ENCODE assay signal across 14 cellular contexts in genomic region chr5:97019435-97020117, GRCh38.
DNase-seq lines count a peak whose midpoint lies in the region; ATAC-seq, FAIRE-seq and TF ChIP-seq lines count a peak whose summit lies in the region.
"Had no signal": no experiment of that assay in that cellular context is flagged by ENCODE, and none has a peak within 500 bp of the region (broad histone marks: within the 10 kb centered on the region; RNA-seq: fewer than 3 reads in every experiment).

No MANE protein-coding gene starts in this region.

- no peaks in the 10 kb centered on the region for H3K79me2 ChIP-seq in keratinocyte (ENCODE audit: control insufficient read depth, insufficient read depth, low read length)

- no peak overlapping the region for H3K9ac ChIP-seq in HUES64 (ENCODE audit: low read depth, low read length)
- no peak overlapping the region for H3K9ac ChIP-seq in keratinocyte (ENCODE audit: control insufficient read depth, extremely low read depth, insufficient read depth, low read length)
- no peak overlapping the region for H3K9ac ChIP-seq in stomach smooth muscle (ENCODE audit: low read length in 2 of 2)

- no peak for ATAC-seq in HG02885 (IDR thresholded peaks at IDR 0.05; ENCODE audit: poor library complexity, unreplicated experiment)
- ATAC-seq: esophagus mucosa; stimulated activated naive CD8-positive, alpha-beta T cell treated with anti-CD3 and anti-CD28 coated beads, Interleukin-15, amount 100 ng/mL, for 72 hours had no signal

- H3K36me3 ChIP-seq in HUES64 (ENCODE audit: insufficient read depth, low read length) (no peaks in the 10 kb centered on the region), keratinocyte (ENCODE audit: control insufficient read depth in 2 of 2, extremely low read depth in 1 of 2, insufficient read depth in 2 of 2, low read length in 2 of 2) (peaks cover 8 to 12% of the 10 kb centered on the region in 2 experiments), stomach smooth muscle (ENCODE audit: control insufficient read depth in 2 of 2, insufficient read depth in 2 of 2, low read length in 2 of 2) (peaks cover 11 to 14% of the 10 kb centered on the region in 2 donors)

- no peaks in the 10 kb centered on the region for H3K27me3 ChIP-seq in HUES64 (ENCODE audit: insufficient read depth, low read length)
- no peaks in the 10 kb centered on the region for H3K27me3 ChIP-seq in keratinocyte (ENCODE audit: control insufficient read depth, extremely low read depth, insufficient read depth, low read length)
- H3K27me3 ChIP-seq in stomach smooth muscle (ENCODE audit: control insufficient read depth in 1 of 2, insufficient read depth in 2 of 2, low read length in 2 of 2) = no peaks in the 10 kb centered on the region

- H4K20me1 ChIP-seq in keratinocyte (ENCODE audit: control insufficient read depth, extremely low read depth, insufficient read depth, low read length) = no peaks in the 10 kb centered on the region

- H3K4me1 ChIP-seq in HUES64 (ENCODE audit: insufficient read depth, low read length) (peaks cover 10% of the 10 kb centered on the region), keratinocyte (ENCODE audit: control insufficient read depth, extremely low read depth, insufficient read depth, low read length) (no peaks in the 10 kb centered on the region), stomach smooth muscle (ENCODE audit: control insufficient read depth, insufficient read depth, low read length) (peaks cover 2% of the 10 kb centered on the region)

- DNase-seq in cardiac fibroblast (ENCODE audit: low read depth in 2 of 2) (peak; percentile 23 to 32), keratinocyte (ENCODE audit: low read depth, low spot score) (no peak), NCI-H128 (lab: John Stamatoyannopoulos, UW; ENCODE audit: unreplicated experiment) (no peak), DMS153 treated with DMSO at 0.1 percent for 48 hours (lab: John Stamatoyannopoulos, UW; ENCODE audit: unreplicated experiment) (no peak)
- DNase-seq: activated CD4-positive, alpha-beta memory T cell treated with anti-CD3 and anti-CD28 coated beads for 36 hours; CD4-positive, alpha-beta T cell; NCI-H146; NCI-H526 treated with DMSO at 0.1 percent for 48 hours; stimulated activated naive CD8-positive, alpha-beta T cell treated with anti-CD3 and anti-CD28 coated beads, Interleukin-15, amount 100 ng/mL, for 72 hours had no signal

- FAIRE-seq in keratinocyte (lab: Jason Lieb, UNC) = peak; percentile 62
- FAIRE-seq: bronchial epithelial cell had no signal

- H3K9me3 ChIP-seq in HUES64 (ENCODE audit: insufficient read depth, low read depth, low read length) = no peaks in the 10 kb centered on the region
- no peaks in the 10 kb centered on the region for H3K9me3 ChIP-seq in keratinocyte (ENCODE audit: control insufficient read depth, low read depth, low read length)
- H3K9me3 ChIP-seq in stomach smooth muscle (ENCODE audit: control insufficient read depth in 2 of 2, low read length in 2 of 2) = no peaks in the 10 kb centered on the region

- H2AFZ ChIP-seq in keratinocyte (ENCODE audit: control insufficient read depth, low read length) = no peak overlapping the region

- H3K9me1 ChIP-seq in keratinocyte (ENCODE audit: control insufficient read depth, extremely low read depth, insufficient read depth, low read length) = no peaks in the 10 kb centered on the region

- no peak overlapping the region for H3K4me2 ChIP-seq in keratinocyte (ENCODE audit: control insufficient read depth, extremely low read depth, insufficient read depth, low read depth, low read length)

- H3K4me3 ChIP-seq in HUES64 (ENCODE audit: low read length) = no peak overlapping the region
- H3K4me3 ChIP-seq in cardiac fibroblast (replicated peaks in 1 of 2; ENCODE audit: low read depth in 2 of 2, low read length in 2 of 2) = no peak overlapping the region
- H3K4me3 ChIP-seq in keratinocyte (ENCODE audit: control insufficient read depth in 2 of 3, extremely low read depth in 1 of 3, insufficient read depth in 2 of 3, low read depth in 1 of 3, low read length in 3 of 3) = no peak overlapping the region
- H3K4me3 ChIP-seq in stomach smooth muscle (ENCODE audit: low read length in 2 of 2) = peak overlapping the region in 1 of 2 donors; percentile 29

- 84% methylated on average over 5 of the region's 5 CpGs for WGBS in HUES64

- TF ChIP-seq CTCF in cardiac fibroblast (IDR thresholded peaks at IDR 0.05; ENCODE audit: low read depth, low read length) (no peak), keratinocyte (optimal IDR thresholded peaks at IDR 0.05 in 1 of 3, IDR thresholded peaks at IDR 0.05 in 1 of 3, conservative IDR thresholded peaks at IDR 0.05 in 1 of 3; ENCODE audit: extremely low read depth in 1 of 3, insufficient read depth in 2 of 3, low read length in 3 of 3) (no peak)

- 0 out of 2 replicates have a peak overlapping the region, but pooled peaks have one; percentile 30 for H3K27ac ChIP-seq in HUES64 (ENCODE audit: low read depth, low read length)
- no peak overlapping the region for H3K27ac ChIP-seq in keratinocyte (ENCODE audit: control insufficient read depth, insufficient read depth, low read length)
- H3K27ac ChIP-seq in stomach smooth muscle (ENCODE audit: low read length) = peak overlapping the region; percentile 53

- dilution Hi-C loops in keratinocyte (cut with MboI; ENCODE audit: extremely low pct_ligation_motif_present, low sequenced_read_pairs) = no loop called here

Comparison
In these comparisons a context has a peak if more than half of its experiments do, and no peak if none do; other contexts are left out.
1. DNase-seq: peak in cardiac fibroblast (2 of 2); none in keratinocyte (single experiment), NCI-H128 (single experiment) and DMS153 treated with DMSO at 0.1 percent for 48 hours (single experiment).